In the genomic region with DNA sequence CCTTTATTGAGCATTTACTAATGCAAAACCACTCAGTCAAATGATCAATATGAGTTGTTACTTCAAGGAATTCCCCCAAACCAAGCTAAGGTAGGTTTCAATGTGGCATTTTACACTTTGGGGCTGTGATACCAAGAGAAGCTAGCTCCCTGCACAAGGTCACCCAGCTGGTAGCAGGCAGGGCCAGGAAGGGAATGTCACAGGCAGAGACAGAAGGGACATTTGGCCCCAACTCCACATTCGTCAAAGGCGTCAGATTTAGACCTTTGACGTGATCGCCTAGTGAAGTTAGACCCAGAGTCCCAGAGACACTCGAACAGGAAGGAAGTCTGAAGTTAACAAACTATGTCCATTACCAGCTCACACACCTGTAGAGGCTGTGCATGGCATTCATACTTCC, we compare ENCODE assay signal across 1 cellular context.
TF ChIP-seq lines count a peak whose summit lies in the region.

No MANE protein-coding gene starts in this region.

TF ChIP-seq in A549, 52 proteins besides CTCF, POLR2A, EP300 and RAD21:
- TF ChIP-seq JUNB (IDR thresholded peaks at IDR 0.05) (no peak), RCOR1 (IDR thresholded peaks at IDR 0.05; ENCODE audit: low read depth, low read length) (no peak), BHLHE40 (IDR thresholded peaks at IDR 0.05; ENCODE audit: low read depth, low read length) (no peak), USF2 (IDR thresholded peaks at IDR 0.05) (no peak), RARB (CRISPR knock-in tag; IDR thresholded peaks at IDR 0.05) (no peak), MAFK (IDR thresholded peaks at IDR 0.05; ENCODE audit: partially characterized antibody) (no peak), HOXB13 (CRISPR knock-in tag; IDR thresholded peaks at IDR 0.05; ENCODE audit: low read depth) (no peak), ZSCAN20 (CRISPR knock-in tag; IDR thresholded peaks at IDR 0.05) (no peak), SREBF2 (IDR thresholded peaks at IDR 0.05) (no peak), RNF2 (IDR thresholded peaks at IDR 0.05; ENCODE audit: borderline replicate concordance, low read depth) (no peak), CHD4 (IDR thresholded peaks at IDR 0.05; ENCODE audit: borderline replicate concordance) (no peak), KDM5A (IDR thresholded peaks at IDR 0.05) (no peak), HEYL (CRISPR knock-in tag; IDR thresholded peaks at IDR 0.05) (no peak), HOXB5 (CRISPR knock-in tag; IDR thresholded peaks at IDR 0.05) (no peak), JUN (IDR thresholded peaks at IDR 0.05) (no peak), POLR2AphosphoS2 (conservative IDR thresholded peaks at IDR 0.05; ENCODE audit: low read length) (no peak), FOSB (CRISPR knock-in tag; IDR thresholded peaks at IDR 0.05) (no peak), ZFP36 (IDR thresholded peaks at IDR 0.05; ENCODE audit: borderline replicate concordance, partially characterized antibody) (no peak), NFE2L2 (conservative IDR thresholded peaks at IDR 0.05; ENCODE audit: low read length) (no peak)
- TF ChIP-seq, protein P1, sequence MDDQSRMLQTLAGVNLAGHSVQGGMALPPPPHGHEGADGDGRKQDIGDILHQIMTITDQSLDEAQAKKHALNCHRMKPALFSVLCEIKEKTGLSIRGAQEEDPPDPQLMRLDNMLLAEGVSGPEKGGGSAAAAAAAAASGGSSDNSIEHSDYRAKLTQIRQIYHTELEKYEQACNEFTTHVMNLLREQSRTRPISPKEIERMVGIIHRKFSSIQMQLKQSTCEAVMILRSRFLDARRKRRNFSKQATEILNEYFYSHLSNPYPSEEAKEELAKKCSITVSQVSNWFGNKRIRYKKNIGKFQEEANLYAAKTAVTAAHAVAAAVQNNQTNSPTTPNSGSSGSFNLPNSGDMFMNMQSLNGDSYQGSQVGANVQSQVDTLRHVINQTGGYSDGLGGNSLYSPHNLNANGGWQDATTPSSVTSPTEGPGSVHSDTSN (IDR thresholded peaks at IDR 0.05): no peak
